Comparison of ENCODE assay signal across 18 cellular contexts in genomic region chr22:39221999-39222686, GRCh38. TPM values are rescaled to one million over a fixed set of nuclear protein-coding genes. Genes with fewer than 3 reads are reported as not detected.
DNase-seq lines count a peak whose midpoint lies in the region; ATAC-seq and TF ChIP-seq lines count a peak whose summit lies in the region.
"Had no signal": no experiment of that assay in that cellular context is flagged by ENCODE, and none has a peak within 500 bp of the region (broad histone marks: within the 10 kb centered on the region; RNA-seq: fewer than 3 reads in every experiment).

No MANE protein-coding gene starts in this region.

- intact Hi-C loops in Right ventricle myocardium superior (cut with DNase I), result no loop called here
- intact Hi-C loops in left cardiac atrium (cut with DNase I), result no loop called here
- intact Hi-C loops in ascending aorta (cut with DNase I), result no loop called here

- no peak overlapping the region for H3K4ac ChIP-seq in neuronal stem cell (ENCODE audit: low read length)

- H3K23ac ChIP-seq in neuronal stem cell (ENCODE audit: low read depth, low read length, poor library complexity), result no peak overlapping the region

- TF ChIP-seq CTCF in right atrium auricular region (IDR thresholded peaks at IDR 0.05), result no peak
- TF ChIP-seq CTCF in ascending aorta (IDR thresholded peaks at IDR 0.05), result no peak

- H3K9ac ChIP-seq in neuronal stem cell (ENCODE audit: low read depth, low read length, poor library complexity), result no peak overlapping the region
- H3K9ac ChIP-seq: BLaER1 treated with 17β-estradiol and CSF1 and Interleukin-3, amounts not matched to agents 10 nM and 100 nM had no signal

- H3K36me3 ChIP-seq in right atrium auricular region, result peaks cover 31% of the 10 kb centered on the region
- H3K36me3 ChIP-seq in neuronal stem cell (replicated peaks in 1 of 2; ENCODE audit: control insufficient read depth in 2 of 2, insufficient read depth in 2 of 2, low read length in 2 of 2), result peaks cover 0 to 40% of the 10 kb centered on the region in 2 donors
- H3K36me3 ChIP-seq in ascending aorta, result no peaks in the 10 kb centered on the region
- H3K36me3 ChIP-seq: BLaER1 treated with 17β-estradiol and CSF1 and Interleukin-3, amounts not matched to agents 10 nM and 100 nM had no signal

- no peaks in the 10 kb centered on the region for H3K79me1 ChIP-seq in neuronal stem cell (ENCODE audit: low read depth, low read length)

- no peak overlapping the region for H3K4me2 ChIP-seq in neuronal stem cell (ENCODE audit: insufficient read depth, low read length, poor library complexity, severe bottlenecking)

- no peaks in the 10 kb centered on the region for H3K27me3 ChIP-seq in right atrium auricular region
- no peaks in the 10 kb centered on the region for H3K27me3 ChIP-seq in neuronal stem cell (ENCODE audit: control insufficient read depth in 3 of 3, insufficient read depth in 3 of 3, low read depth in 1 of 3, low read length in 3 of 3)
- no peaks in the 10 kb centered on the region for H3K27me3 ChIP-seq in ascending aorta

- H3K4me3 ChIP-seq in right atrium auricular region, result no peak overlapping the region
- H3K4me3 ChIP-seq in neuronal stem cell (ENCODE audit: low read length in 2 of 2), result no peak overlapping the region
- H3K4me3 ChIP-seq in ascending aorta, result no peak overlapping the region
- H3K4me3 ChIP-seq: BLaER1 treated with 17β-estradiol and CSF1 and Interleukin-3, amounts not matched to agents 10 nM and 100 nM; SK-N-MC had no signal

- H4K91ac ChIP-seq in neuronal stem cell (ENCODE audit: low read depth, low read length, poor library complexity), result no peak overlapping the region

- H2BK12ac ChIP-seq in neuronal stem cell (ENCODE audit: low read length), result no peak overlapping the region

- no peak overlapping the region for H3K14ac ChIP-seq in neuronal stem cell (ENCODE audit: low read length)

- peaks cover 0 to 16% of the 10 kb centered on the region in 2 donors for H3K4me1 ChIP-seq in right atrium auricular region
- peaks cover 7 to 11% of the 10 kb centered on the region in 2 donors for H3K4me1 ChIP-seq in neuronal stem cell (ENCODE audit: control insufficient read depth in 2 of 2, insufficient read depth in 1 of 2, low read depth in 1 of 2, low read length in 2 of 2)
- H3K4me1 ChIP-seq in ascending aorta, result no peaks in the 10 kb centered on the region

- H2AK5ac ChIP-seq in neuronal stem cell (ENCODE audit: low read depth, low read length), result peak overlapping the region; percentile 28

- ATAC-seq in Right ventricle myocardium superior (ENCODE audit: poor library complexity) (no peak), left cardiac atrium (no peak)

- no CpG with 5 or more reads among the region's 10 CpGs for WGBS in neuronal stem cell (ENCODE audit: extremely low coverage in 2 of 2, insufficient read length in 2 of 2, insufficient replicate concordance in 1 of 2), 2 donors

- H2AFZ ChIP-seq in neuronal stem cell (ENCODE audit: low read length), result no peak overlapping the region

- H3K27ac ChIP-seq in right atrium auricular region (peak overlapping the region in 1 of 2 donors; percentile 74), neuronal stem cell (replicated peaks; ENCODE audit: low read length) (no peak overlapping the region), ascending aorta (no peak overlapping the region)
- H3K27ac ChIP-seq: BLaER1 treated with 17β-estradiol and CSF1 and Interleukin-3, amounts not matched to agents 10 nM and 100 nM; SK-N-MC had no signal

- H2BK15ac ChIP-seq in neuronal stem cell (ENCODE audit: low read length), result no peak overlapping the region

- no peak overlapping the region for H2BK120ac ChIP-seq in neuronal stem cell (ENCODE audit: low read depth, low read length)

- DNase-seq in Right ventricle myocardium superior (peak; percentile 22), right atrium auricular region (ENCODE audit: low spot score) (no peak), left cardiac atrium (peak; percentile 9), neuronal stem cell (ENCODE audit: low spot score) (no peak), NCI-H524 (lab: John Stamatoyannopoulos, UW) (no peak), NCI-H2196 (lab: John Stamatoyannopoulos, UW; ENCODE audit: unreplicated experiment) (no peak), OCI-M2 (lab: John Stamatoyannopoulos, UW; ENCODE audit: unreplicated experiment) (no peak), ascending aorta (ENCODE audit: low spot score in 2 of 2) (no peak)
- DNase-seq: DMS 273 treated with DMSO at 0.1 percent for 48 hours, IMR-90, Kasumi-1, NCI-H1092 treated with DMSO at 0.1 percent for 48 hours, NCI-H1694, NCI-H2107, NCI-H345, NCI-H69 had no signal

- H3K9me3 ChIP-seq in right atrium auricular region, result no peaks in the 10 kb centered on the region
- no peaks in the 10 kb centered on the region for H3K9me3 ChIP-seq in neuronal stem cell (replicated peaks in 1 of 2; ENCODE audit: control insufficient read depth in 2 of 2, insufficient read depth in 1 of 2, low read depth in 1 of 2, low read length in 2 of 2)
- no peaks in the 10 kb centered on the region for H3K9me3 ChIP-seq in ascending aorta

- H3K18ac ChIP-seq in neuronal stem cell (ENCODE audit: low read length), result peak overlapping the region; percentile 7

- H2BK5ac ChIP-seq in neuronal stem cell (ENCODE audit: low read length), result no peak overlapping the region

- no peak overlapping the region for H4K8ac ChIP-seq in neuronal stem cell (ENCODE audit: low read depth, low read length)

RNA-seq across cellular contexts. Expression of gene PDGFB, which starts 22.6 kb away (rescaled TPM):
- total RNA-seq in Right ventricle myocardium superior (16.2 TPM), right atrium auricular region (10 to 100 TPM; 21.9 to 22.0 TPM), left cardiac atrium (10 to 100 TPM; 17.5 to 51.2 TPM), ascending aorta (8.9 TPM)
- 2.6 TPM for polyA plus RNA-seq in neuronal stem cell (2013, experiment 1 of 2)
- 2.8 TPM for polyA plus RNA-seq in neuronal stem cell (2013, experiment 2 of 2)
- total RNA-seq: IMR-90 had no signal

Comparison
In these comparisons a context has a peak if more than half of its experiments do, and no peak if none do; other contexts are left out.
1. DNase-seq: peak in Right ventricle myocardium superior (single experiment) and left cardiac atrium (single experiment); none in right atrium auricular region (single experiment), neuronal stem cell (single experiment), NCI-H524 (0 of 2), NCI-H2196 (single experiment), OCI-M2 (single experiment) and ascending aorta (0 of 2).